Comparison of ENCODE assay signal across 10 cellular contexts in the genomic region with DNA sequence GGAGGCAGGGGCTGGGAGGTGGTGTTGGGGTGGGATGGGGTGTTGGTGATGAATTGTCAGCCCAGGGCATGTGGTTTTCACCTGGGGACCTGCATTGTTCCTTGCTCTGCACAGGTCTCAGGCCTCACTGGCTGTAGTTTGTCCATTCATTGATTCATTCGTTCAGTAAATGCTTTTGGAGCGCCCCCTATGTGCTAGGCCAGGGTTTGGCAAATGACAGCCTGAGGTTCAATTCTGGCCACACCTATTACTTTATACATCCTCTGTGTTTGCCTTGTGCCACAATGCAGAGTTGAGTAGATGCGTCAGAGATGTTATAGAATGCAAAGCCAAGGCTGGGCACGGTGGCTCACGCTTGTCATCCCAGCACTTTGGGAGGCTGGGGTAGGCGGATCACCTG. TPM values are rescaled to one million over a fixed set of nuclear protein-coding genes. Genes with fewer than 3 reads are reported as not detected.
A peak's percentile ranks its signal among the peaks of the same experiment; 100 is the strongest.
DNase-seq lines count a peak whose midpoint lies in the region; ATAC-seq and TF ChIP-seq lines count a peak whose summit lies in the region.
"Had no signal": no experiment of that assay in that cellular context is flagged by ENCODE, and none has a peak within 500 bp of the region (broad histone marks: within the 10 kb centered on the region; RNA-seq: fewer than 3 reads in every experiment).

No MANE protein-coding gene starts in this region.

- H3K4me3 ChIP-seq in Karpas-422 (ENCODE audit: low read length) (no peak overlapping the region), osteoblast (ENCODE audit: insufficient read depth, low read length) (no peak overlapping the region)

- no peaks in the 10 kb centered on the region for H3K9me2 ChIP-seq in Karpas-422 (replicated peaks; ENCODE audit: insufficient read depth, low read length)

- no peak overlapping the region for H3K4me2 ChIP-seq in Karpas-422 (ENCODE audit: low read depth, low read length, poor library complexity, severe bottlenecking)
- no peak overlapping the region for H3K4me2 ChIP-seq in osteoblast (ENCODE audit: insufficient read depth, low read length)

- ATAC-seq in natural killer cell treated with Interleukin-12 subunit alpha and Interleukin-12 subunit beta and Interleukin-15 and Interleukin-18, amount 100 ng/mL, for 72 hours: no peak

- H3K27me3 ChIP-seq in Karpas-422 (ENCODE audit: low read length): no peaks in the 10 kb centered on the region
- no peaks in the 10 kb centered on the region for H3K27me3 ChIP-seq in osteoblast (ENCODE audit: insufficient read depth, low read length)

- H3K4me3 Mint-ChIP-seq in activated T-helper 1 cell treated with anti-CD3 and anti-CD28 coated beads, Interleukin-12 subunit alpha, Interleukin-12 subunit beta, Interleukin-2, Interleukin-4 antibody, amounts not matched to agents 30 ng/mL and 10 ng/mL and 1 ng/mL, durations not matched to agents 14 hours and 24 hours and 36 hours: no peak overlapping the region
- no peak overlapping the region for H3K4me3 Mint-ChIP-seq in natural killer cell treated with Interleukin-12 subunit alpha and Interleukin-12 subunit beta and Interleukin-15 and Interleukin-18, amount 100 ng/mL, for 72 hours
- H3K4me3 Mint-ChIP-seq: B cell; central memory CD8-positive, alpha-beta T cell had no signal

- H3K27me3 Mint-ChIP-seq in activated T-helper 1 cell treated with anti-CD3 and anti-CD28 coated beads, Interleukin-12 subunit alpha, Interleukin-12 subunit beta, Interleukin-2, Interleukin-4 antibody, amounts not matched to agents 30 ng/mL and 10 ng/mL and 1 ng/mL, durations not matched to agents 14 hours and 24 hours and 36 hours (ENCODE audit: insufficient read depth): no peaks in the 10 kb centered on the region
- no peaks in the 10 kb centered on the region for H3K27me3 Mint-ChIP-seq in natural killer cell treated with Interleukin-12 subunit alpha and Interleukin-12 subunit beta and Interleukin-15 and Interleukin-18, amount 100 ng/mL, for 72 hours
- H3K27me3 Mint-ChIP-seq: B cell; central memory CD8-positive, alpha-beta T cell had no signal

- TF ChIP-seq CTCF in osteoblast (IDR thresholded peaks at IDR 0.05; ENCODE audit: extremely low read depth, low read depth, low read length): peak; percentile 43

- H3K9me3 Mint-ChIP-seq in activated T-helper 1 cell treated with anti-CD3 and anti-CD28 coated beads, Interleukin-12 subunit alpha, Interleukin-12 subunit beta, Interleukin-2, Interleukin-4 antibody, amounts not matched to agents 30 ng/mL and 10 ng/mL and 1 ng/mL, durations not matched to agents 14 hours and 24 hours and 36 hours: no peaks in the 10 kb centered on the region
- H3K9me3 Mint-ChIP-seq in natural killer cell treated with Interleukin-12 subunit alpha and Interleukin-12 subunit beta and Interleukin-15 and Interleukin-18, amount 100 ng/mL, for 72 hours: no peaks in the 10 kb centered on the region
- H3K9me3 Mint-ChIP-seq: central memory CD8-positive, alpha-beta T cell had no signal

- DNase-seq in NCI-H1417 (lab: John Stamatoyannopoulos, UW) (peak in 2 of 3 experiments; percentile 35 to 38), NCI-H1417 treated with DMSO at 0.1 percent for 48 hours (lab: John Stamatoyannopoulos, UW) (no peak), Karpas-422 (peak; percentile 86), osteoblast (ENCODE audit: insufficient read length, low spot score, missing footprints) (no peak), superior temporal gyrus (ENCODE audit: extremely low spot score) (no peak), DMS153 treated with DMSO at 0.1 percent for 48 hours (lab: John Stamatoyannopoulos, UW; ENCODE audit: unreplicated experiment) (no peak)
- DNase-seq in activated T-helper 1 cell treated with anti-CD3 and anti-CD28 coated beads, Interleukin-12 subunit alpha, Interleukin-12 subunit beta, Interleukin-2, Interleukin-4 antibody, amounts not matched to agents 30 ng/mL and 10 ng/mL and 1 ng/mL, durations not matched to agents 14 hours and 24 hours and 36 hours (ENCODE audit: low spot score): peak; percentile 2
- DNase-seq in natural killer cell treated with Interleukin-12 subunit alpha and Interleukin-12 subunit beta and Interleukin-15 and Interleukin-18, amount 100 ng/mL, for 72 hours (ENCODE audit: low spot score): no peak

- intact Hi-C loops in activated T-helper 1 cell treated with anti-CD3 and anti-CD28 coated beads, Interleukin-12 subunit alpha, Interleukin-12 subunit beta, Interleukin-2, Interleukin-4 antibody, amounts not matched to agents 30 ng/mL and 10 ng/mL and 1 ng/mL, durations not matched to agents 14 hours and 24 hours and 36 hours (cut with micrococcal nuclease): loop anchor here (5.0 kb wide), 1 partner anchor 482 kb away; a partner anchor contains a TSS

- H4K20me1 ChIP-seq in Karpas-422 (ENCODE audit: insufficient read depth, low read depth, low read length) (peaks cover 7% of the 10 kb centered on the region), osteoblast (ENCODE audit: insufficient read depth, low read length) (no peaks in the 10 kb centered on the region)

- H3K79me2 ChIP-seq in Karpas-422 (ENCODE audit: low read length) (no peaks in the 10 kb centered on the region), osteoblast (ENCODE audit: insufficient read depth, low read length) (no peaks in the 10 kb centered on the region)

- H3K4me1 Mint-ChIP-seq in activated T-helper 1 cell treated with anti-CD3 and anti-CD28 coated beads, Interleukin-12 subunit alpha, Interleukin-12 subunit beta, Interleukin-2, Interleukin-4 antibody, amounts not matched to agents 30 ng/mL and 10 ng/mL and 1 ng/mL, durations not matched to agents 14 hours and 24 hours and 36 hours (ENCODE audit: low read depth): peaks cover 7% of the 10 kb centered on the region
- H3K4me1 Mint-ChIP-seq in natural killer cell treated with Interleukin-12 subunit alpha and Interleukin-12 subunit beta and Interleukin-15 and Interleukin-18, amount 100 ng/mL, for 72 hours (ENCODE audit: low read depth in 2 of 2): peaks cover 3 to 4% of the 10 kb centered on the region in 2 donors

- no peaks in the 10 kb centered on the region for H3K9me3 ChIP-seq in Karpas-422 (ENCODE audit: low read length)
- H3K9me3 ChIP-seq in osteoblast (ENCODE audit: low read depth, low read length): no peaks in the 10 kb centered on the region

- no peak overlapping the region for H3K27ac ChIP-seq in Karpas-422 (ENCODE audit: low read length)
- H3K27ac ChIP-seq in osteoblast (ENCODE audit: low read depth, low read length): no peak overlapping the region

- H3K36me3 Mint-ChIP-seq in activated T-helper 1 cell treated with anti-CD3 and anti-CD28 coated beads, Interleukin-12 subunit alpha, Interleukin-12 subunit beta, Interleukin-2, Interleukin-4 antibody, amounts not matched to agents 30 ng/mL and 10 ng/mL and 1 ng/mL, durations not matched to agents 14 hours and 24 hours and 36 hours (ENCODE audit: low read depth): no peaks in the 10 kb centered on the region
- no peaks in the 10 kb centered on the region for H3K36me3 Mint-ChIP-seq in natural killer cell treated with Interleukin-12 subunit alpha and Interleukin-12 subunit beta and Interleukin-15 and Interleukin-18, amount 100 ng/mL, for 72 hours

- H3K4me1 ChIP-seq in Karpas-422 (ENCODE audit: low read length): peaks cover 15% of the 10 kb centered on the region
- H3K4me1 ChIP-seq in osteoblast (ENCODE audit: insufficient read depth, low read length): no peaks in the 10 kb centered on the region

- H3K36me3 ChIP-seq in Karpas-422 (ENCODE audit: insufficient read depth, low read length): no peaks in the 10 kb centered on the region
- H3K36me3 ChIP-seq in osteoblast (ENCODE audit: insufficient read depth, low read length): no peaks in the 10 kb centered on the region

- H3K27ac Mint-ChIP-seq in activated T-helper 1 cell treated with anti-CD3 and anti-CD28 coated beads, Interleukin-12 subunit alpha, Interleukin-12 subunit beta, Interleukin-2, Interleukin-4 antibody, amounts not matched to agents 30 ng/mL and 10 ng/mL and 1 ng/mL, durations not matched to agents 14 hours and 24 hours and 36 hours: no peak overlapping the region
- no peak overlapping the region for H3K27ac Mint-ChIP-seq in natural killer cell treated with Interleukin-12 subunit alpha and Interleukin-12 subunit beta and Interleukin-15 and Interleukin-18, amount 100 ng/mL, for 72 hours
- H3K27ac Mint-ChIP-seq: B cell had no signal

- no peak overlapping the region for H3K9ac ChIP-seq in Karpas-422 (ENCODE audit: low read length)

- no peak overlapping the region for H2AFZ ChIP-seq in Karpas-422 (ENCODE audit: low read length)
- no peak overlapping the region for H2AFZ ChIP-seq in osteoblast (ENCODE audit: low read length)

RNA-seq across cellular contexts. Expression of a gene that starts 4.7 kb away (rescaled TPM):
- 7.2 and 9.7 TPM in 2 replicates for total RNA-seq in Karpas-422 (2014; rRNA removed; shearing (Covaris generic); ENCODE audit: low replicate concordance)
- 3.9 and 5.4 TPM in 2 replicates for total RNA-seq in activated T-helper 1 cell treated with anti-CD3 and anti-CD28 coated beads, Interleukin-12 subunit alpha, Interleukin-12 subunit beta, Interleukin-2, Interleukin-4 antibody, amounts not matched to agents 30 ng/mL and 10 ng/mL and 1 ng/mL, durations not matched to agents 14 hours and 24 hours and 36 hours
- total RNA-seq in osteoblast: 9.0 and 9.1 TPM in 2 replicates
- total RNA-seq in natural killer cell treated with Interleukin-12 subunit alpha and Interleukin-12 subunit beta and Interleukin-15 and Interleukin-18, amount 100 ng/mL, for 72 hours: 1 to 10 TPM; 3.0 to 4.8 TPM

RNA-seq across cellular contexts. Expression of a gene that starts 43.6 kb away (rescaled TPM):
- 79.9 and 88.1 TPM in 2 replicates for total RNA-seq in Karpas-422 (2014; rRNA removed; shearing (Covaris generic); ENCODE audit: low replicate concordance)
- total RNA-seq in activated T-helper 1 cell treated with anti-CD3 and anti-CD28 coated beads, Interleukin-12 subunit alpha, Interleukin-12 subunit beta, Interleukin-2, Interleukin-4 antibody, amounts not matched to agents 30 ng/mL and 10 ng/mL and 1 ng/mL, durations not matched to agents 14 hours and 24 hours and 36 hours: 112 and 118 TPM in 2 replicates
- 59.4 and 65.7 TPM in 2 replicates for total RNA-seq in osteoblast
- total RNA-seq in natural killer cell treated with Interleukin-12 subunit alpha and Interleukin-12 subunit beta and Interleukin-15 and Interleukin-18, amount 100 ng/mL, for 72 hours: 100 to 1,000 TPM in 1 of 2 donors, 10 to 100 TPM in 1; 82.4 to 109 TPM

Comparison
In these comparisons a context has a peak if more than half of its experiments do, and no peak if none do; other contexts are left out.
1. DNase-seq: peak in NCI-H1417 (2 of 3), Karpas-422 (single experiment) and activated T-helper 1 cell treated with anti-CD3 and anti-CD28 coated beads, Interleukin-12 subunit alpha, Interleukin-12 subunit beta, Interleukin-2, Interleukin-4 antibody, amounts not matched to agents 30 ng/mL and 10 ng/mL and 1 ng/mL, durations not matched to agents 14 hours and 24 hours and 36 hours (single experiment); none in NCI-H1417 treated with DMSO at 0.1 percent for 48 hours (single experiment), osteoblast (single experiment), superior temporal gyrus (single experiment), natural killer cell treated with Interleukin-12 subunit alpha and Interleukin-12 subunit beta and Interleukin-15 and Interleukin-18, amount 100 ng/mL, for 72 hours (single experiment) and DMS153 treated with DMSO at 0.1 percent for 48 hours (single experiment).